8 cellular contexts compared by ENCODE assay signal in the genomic region with DNA sequence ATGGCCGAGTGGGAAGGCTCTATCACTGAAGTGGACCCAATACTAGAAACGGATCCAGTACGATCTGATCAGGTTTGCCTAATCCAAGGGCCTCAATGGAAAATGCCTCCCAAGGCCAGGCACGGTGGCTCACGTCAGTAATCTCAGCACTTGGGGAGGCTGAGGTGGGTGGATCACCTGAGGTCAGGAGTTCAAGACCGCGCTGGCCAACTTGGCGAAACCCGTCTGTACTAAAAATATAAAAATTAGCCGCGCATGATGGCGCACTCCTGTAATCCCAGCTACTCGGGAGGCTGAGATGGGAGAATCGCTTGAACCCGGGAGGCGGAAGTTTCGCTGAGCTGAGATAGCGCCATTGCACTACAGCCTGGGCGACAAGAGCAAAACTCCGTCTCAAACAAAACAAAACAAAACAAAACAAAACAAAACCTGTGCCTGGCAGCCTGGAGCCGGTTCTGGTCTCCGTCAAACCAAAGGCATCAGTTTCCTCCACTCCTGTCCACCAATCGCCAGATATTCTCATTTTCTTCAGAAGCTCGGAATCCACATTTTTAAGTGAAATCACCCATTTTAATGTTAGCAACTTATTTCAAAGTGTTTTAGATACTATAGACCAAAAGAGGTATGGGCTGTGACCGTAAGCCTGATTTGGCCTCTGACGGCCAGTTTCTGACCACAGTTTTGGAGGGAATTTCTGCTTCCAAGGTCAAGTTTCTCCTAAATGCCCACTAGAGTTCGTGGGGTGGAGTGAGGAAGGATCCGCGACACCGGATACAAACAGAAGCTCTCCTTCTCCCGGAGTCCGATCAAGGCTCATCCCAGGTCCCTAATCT. TPM values are rescaled to one million over a fixed set of nuclear protein-coding genes. Genes with fewer than 3 reads are reported as not detected.
DNase-seq lines count a peak whose midpoint lies in the region; FAIRE-seq and TF ChIP-seq lines count a peak whose summit lies in the region.

No MANE protein-coding gene starts in this region.

- TSS peak; percentile 74 for BruUV-seq in Calu3 (replicated peaks; lab: Mats Ljungman, UMichigan)
- TSS peak; percentile 64 for BruUV-seq in PC-9 (replicated peaks; lab: Mats Ljungman, UMichigan)

- TF ChIP-seq POLR2A in ovary (IDR thresholded peaks at IDR 0.05) (no peak), GM12892 (IDR thresholded peaks at IDR 0.05; ENCODE audit: low read depth, low read length) (no peak)

- peak; percentile 37 for DNase-seq in Calu3
- DNase-seq in PC-9: no peak
- no peak for DNase-seq in epithelial cell of esophagus (ENCODE audit: low read depth)
- no peak for DNase-seq in ovary
- DNase-seq in NCI-H2081 (lab: John Stamatoyannopoulos, UW): no peak
- DNase-seq in NK-92 (lab: John Stamatoyannopoulos, UW; ENCODE audit: unreplicated experiment): no peak
- DNase-seq in GM12892 (ENCODE audit: insufficient read length): no peak
- no peak for DNase-seq in EL

- peak overlapping the region; percentile 99 for H3K4me3 ChIP-seq in PC-9
- H3K4me3 ChIP-seq in epithelial cell of esophagus (ENCODE audit: low read length): peak overlapping the region; percentile 48
- H3K4me3 ChIP-seq in ovary: peak overlapping the region; percentile 51

- no peaks in the 10 kb centered on the region for H3K9me2 ChIP-seq in PC-9 (ENCODE audit: insufficient read depth)

- H3K4me3 Mint-ChIP-seq in Calu3 (ENCODE audit: low read depth, unreplicated experiment): peak overlapping the region; percentile 81

- FAIRE-seq in GM12892 (lab: Jason Lieb, UNC): no peak

- no peak for TF ChIP-seq EP300 in ovary (IDR thresholded peaks at IDR 0.05)

- POLR2A ChIA-PET in PC-9 (lab: Charles Lee; ENCODE audit: unreplicated experiment): interaction anchor here (0.5 to 1.0 kb wide), 9 partner anchors 9 to 1274 kb away, joined by 3 to 15 read pairs (median 3); a partner anchor contains a TSS

- CTCF ChIA-PET in Calu3 (lab: Charles Lee) (interaction anchor here (0.5 to 1.7 kb wide), 8 partner anchors 14 to 330 kb away, joined by 3 to 12 read pairs (median 4); a partner anchor contains a TSS), PC-9 (lab: Charles Lee) (interaction anchor here (0.5 to 0.8 kb wide), 2 partner anchors 328 to 651 kb away, joined by 4 to 12 read pairs; no protein-coding TSS in a partner anchor)

- H3K27me3 ChIP-seq in PC-9 (ENCODE audit: insufficient read depth, low read depth): no peaks in the 10 kb centered on the region
- no peaks in the 10 kb centered on the region for H3K27me3 ChIP-seq in ovary

- H3K27me3 Mint-ChIP-seq in Calu3 (ENCODE audit: unreplicated experiment): no peaks in the 10 kb centered on the region

- TF ChIP-seq CTCF in Calu3 (IDR thresholded peaks at IDR 0.05; ENCODE audit: unreplicated experiment) (no peak), PC-9 (conservative IDR thresholded peaks at IDR 0.05) (no peak), epithelial cell of esophagus (IDR thresholded peaks at IDR 0.05; ENCODE audit: insufficient read depth, low read depth, low read length, missing control alignments) (no peak), ovary (IDR thresholded peaks at IDR 0.05) (no peak)

- peaks cover 46% of the 10 kb centered on the region for H3K4me1 Mint-ChIP-seq in Calu3 (ENCODE audit: low read depth, unreplicated experiment)

- H4K20me1 ChIP-seq in PC-9 (ENCODE audit: insufficient read depth): peaks cover 47% of the 10 kb centered on the region

- H3K79me2 ChIP-seq in PC-9 (ENCODE audit: low read depth): peaks cover 90% of the 10 kb centered on the region

- H3K4me1 ChIP-seq in PC-9 (replicated peaks; ENCODE audit: insufficient read depth) (peaks cover 56% of the 10 kb centered on the region), ovary (ENCODE audit: insufficient read depth) (peaks cover 7% of the 10 kb centered on the region)

- peak overlapping the region; percentile 99 for H3K27ac Mint-ChIP-seq in Calu3 (ENCODE audit: unreplicated experiment)

- peak overlapping the region; percentile 91 for H3K27ac ChIP-seq in PC-9
- H3K27ac ChIP-seq in ovary: peak overlapping the region in 1 of 2 donors; percentile 68

- intact Hi-C loops in Calu3 (cut with micrococcal nuclease; ENCODE audit: unreplicated experiment) (loop anchor here (1.0 to 2.0 kb wide), 2 partner anchors 15 to 29 kb away; a partner anchor contains a TSS), PC-9 (cut with micrococcal nuclease; ENCODE audit: unreplicated experiment) (loop anchor here (1.0 to 2.0 kb wide), 2 partner anchors 29 to 37 kb away; a partner anchor contains a TSS), ovary (cut with DNase I) (no loop called here)

- peaks cover 66% of the 10 kb centered on the region for H3F3A ChIP-seq in PC-9 (ENCODE audit: insufficient read depth, low read depth)

- H3K36me3 ChIP-seq in PC-9 (ENCODE audit: low read depth) (peaks cover 47% of the 10 kb centered on the region), ovary (no peaks in the 10 kb centered on the region)

- H2AFZ ChIP-seq in PC-9: peak overlapping the region; percentile 60; the same call in 1 of the 2 replicates

- H3K9me3 Mint-ChIP-seq in Calu3 (ENCODE audit: low read depth, unreplicated experiment): no peaks in the 10 kb centered on the region

- 53 to 61% (median 58%) methylated on average over 32 of the region's 32 CpGs for WGBS in ovary, 3 donors

- peaks cover 86% of the 10 kb centered on the region for H3K36me3 Mint-ChIP-seq in Calu3 (ENCODE audit: insufficient read depth, unreplicated experiment)

- peak overlapping the region; percentile 97 for H3K4me2 ChIP-seq in PC-9

- H3K9me3 ChIP-seq in PC-9 (ENCODE audit: insufficient read depth, low read depth) (no peaks in the 10 kb centered on the region), ovary (no peaks in the 10 kb centered on the region)

RNA-seq across cellular contexts. Expression of a gene that starts 0.7 kb away (rescaled TPM):
- total RNA-seq in Calu3 (2022): 365 and 415 TPM in 2 replicates
- 837 and 853 TPM in 2 replicates for total RNA-seq in PC-9 (2021)
- total RNA-seq in ovary: 10 to 100 TPM in 3 of 7 donors, 1 to 10 TPM in 4; 7.9 to 29.1 (median 9.9) TPM
- polyA plus RNA-seq in ovary: 10 to 100 TPM; 13.1 to 27.1 TPM
- 25.7 TPM for polyA plus RNA-seq in GM12892 (2012; ENCODE audit: missing spikeins)

RNA-seq across cellular contexts. Expression of a gene that starts 29.0 kb away (rescaled TPM):
- 82.4 and 88.2 TPM in 2 replicates for total RNA-seq in Calu3 (2022)
- 66.9 and 93.2 TPM in 2 replicates for total RNA-seq in PC-9 (2021)
- total RNA-seq in ovary: 10 to 100 TPM; 38.2 to 78.8 (median 62.1) TPM
- 10 to 100 TPM; 75.1 to 86.6 TPM for polyA plus RNA-seq in ovary
- polyA plus RNA-seq in GM12892 (2012; ENCODE audit: missing spikeins): 72.2 TPM

RNA-seq across cellular contexts. Expression of a gene that starts 36.4 kb away (rescaled TPM):
- total RNA-seq in Calu3 (2022): 47.5 and 53.8 TPM in 2 replicates
- total RNA-seq in PC-9 (2021): 38.8 and 46.4 TPM in 2 replicates
- 10 to 100 TPM; 25.4 to 49.4 (median 39.3) TPM for total RNA-seq in ovary
- 10 to 100 TPM; 22.5 to 46.2 TPM for polyA plus RNA-seq in ovary
- 10.2 TPM for polyA plus RNA-seq in GM12892 (2012; ENCODE audit: missing spikeins)

Comparison
In these comparisons a context has a peak if more than half of its experiments do, and no peak if none do; other contexts are left out.
1. H3K4me3 ChIP-seq: peak in every context shown above with its lines; median percentile 99 in PC-9; 51 in ovary; 48 in epithelial cell of esophagus.
2. RNA of a gene that starts 0.7 kb away (total RNA-seq): 837 to 853 TPM in PC-9 and 365 to 415 TPM in Calu3; 7.9 to 29.1 TPM in ovary; every median in the first group is over 10 times any median in the second.
3. intact Hi-C loops: an anchor here in Calu3 (1.0 to 2.0 kb wide) and PC-9 (1.0 to 2.0 kb wide); none called in ovary.